Comparison of ENCODE assay signal across 1 cellular context in genomic region chr11:94787798-94788197, GRCh38.
A peak's percentile ranks its signal among the peaks of the same experiment; 100 is the strongest.
TF ChIP-seq lines count a peak whose summit lies in the region.

No MANE protein-coding gene starts in this region.

TF ChIP-seq in K562, 482 proteins besides CTCF, POLR2A, EP300 and RAD21:
- TF ChIP-seq ZNF639 (CRISPR knock-in tag; conservative IDR thresholded peaks at IDR 0.05 in 1 of 2, IDR thresholded peaks at IDR 0.05 in 1 of 2): no peak
- TF ChIP-seq JUND (IDR thresholded peaks at IDR 0.05; ENCODE audit: borderline replicate concordance, low read depth, low read length): peak; percentile 65
- TF ChIP-seq JUND (tag; IDR thresholded peaks at IDR 0.05; ENCODE audit: borderline replicate concordance, low read depth, low read length): peak; percentile 76; the same call in 2 of the 3 replicates
- TF ChIP-seq CTBP1 (IDR thresholded peaks at IDR 0.05; ENCODE audit: borderline replicate concordance): peak; percentile 75
- TF ChIP-seq NFIC (IDR thresholded peaks at IDR 0.05): peak; percentile 55
- no peak for TF ChIP-seq ZNF253 (CRISPR knock-in tag; conservative IDR thresholded peaks at IDR 0.05)
- no peak for TF ChIP-seq SMARCB1 (IDR thresholded peaks at IDR 0.05; ENCODE audit: insufficient read length, low read depth)
- TF ChIP-seq CBFA2T3 (IDR thresholded peaks at IDR 0.05): peak; percentile 17; the same call in 1 of the 2 replicates
- TF ChIP-seq CEBPG (CRISPR knock-in tag; IDR thresholded peaks at IDR 0.05): no peak
- TF ChIP-seq CEBPG (tag; conservative IDR thresholded peaks at IDR 0.05 in 1 of 2, IDR thresholded peaks at IDR 0.05 in 1 of 2): peak; percentile 19 to 22; a peak in 1 of 4 replicates
- TF ChIP-seq PBX2 (CRISPR knock-in tag; IDR thresholded peaks at IDR 0.05; ENCODE audit: low read depth): no peak
- TF ChIP-seq PBX2 (tag; conservative IDR thresholded peaks at IDR 0.05; ENCODE audit: low read depth): no peak
- TF ChIP-seq ATF7 (IDR thresholded peaks at IDR 0.05): peak; percentile 59; the same call in 1 of the 2 replicates
- peak; percentile 67; the same call in 1 of the 2 replicates for TF ChIP-seq FOXJ2 (tag; IDR thresholded peaks at IDR 0.05)
- no peak for TF ChIP-seq ZNF764 (CRISPR knock-in tag; IDR thresholded peaks at IDR 0.05; ENCODE audit: low read depth)
- no peak for TF ChIP-seq FOS (IDR thresholded peaks at IDR 0.05; ENCODE audit: extremely low read depth, insufficient read length)
- TF ChIP-seq ZNF24 (IDR thresholded peaks at IDR 0.05): peak; percentile 63; the same call in 1 of the 2 replicates
- 0 out of 4 replicates have a peak, but pooled peaks of 1 of the 2 experiments have one; percentile 16 for TF ChIP-seq RCOR1 (IDR thresholded peaks at IDR 0.05; ENCODE audit: borderline replicate concordance in 1 of 2, low read depth in 2 of 2, low read length in 2 of 2)
- TF ChIP-seq RFX1 (IDR thresholded peaks at IDR 0.05): peak; percentile 53
- TF ChIP-seq TFAP4 (CRISPR knock-in tag; IDR thresholded peaks at IDR 0.05; ENCODE audit: borderline replicate concordance): no peak
- TF ChIP-seq NONO (IDR thresholded peaks at IDR 0.05; ENCODE audit: low read depth in 2 of 2, low read length in 1 of 2): no peak
- TF ChIP-seq ATF3 (IDR thresholded peaks at IDR 0.05): peak; percentile 59; the same call in 1 of the 2 replicates
- no peak; the same call in 1 of the 2 replicates for TF ChIP-seq ATF3 (CRISPR knock-in tag; conservative IDR thresholded peaks at IDR 0.05)
- TF ChIP-seq ZEB2 (IDR thresholded peaks at IDR 0.05): peak; percentile 84
- TF ChIP-seq ZNF395 (CRISPR knock-in tag; IDR thresholded peaks at IDR 0.05): peak; percentile 43; the same call in 1 of the 2 replicates
- no peak for TF ChIP-seq BMI1 (IDR thresholded peaks at IDR 0.05; ENCODE audit: low read length)
- no peak for TF ChIP-seq ELF4 (CRISPR knock-in tag; IDR thresholded peaks at IDR 0.05)
